In the genomic region with DNA sequence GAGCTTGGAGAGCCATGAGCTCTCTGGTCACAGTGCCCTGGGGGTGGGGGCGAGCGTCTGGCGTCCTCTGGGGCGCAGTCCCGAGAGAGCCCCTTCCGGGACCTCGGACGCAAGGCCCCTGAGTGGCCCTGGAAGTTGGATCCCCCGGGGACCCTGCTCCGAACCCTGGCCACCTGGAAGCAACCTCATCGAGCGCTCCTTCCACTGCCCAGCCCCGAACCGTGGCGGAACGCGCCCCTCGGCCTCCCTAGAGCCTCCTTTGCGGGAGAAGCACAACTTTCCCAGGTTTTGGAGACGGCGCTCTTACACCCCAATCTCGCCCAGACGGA, we compare ENCODE assay signal across 1 cellular context.
TF ChIP-seq lines count a peak whose summit lies in the region.

No MANE protein-coding gene starts in this region.

TF ChIP-seq in A549, 52 proteins besides CTCF, POLR2A, EP300 and RAD21 (continued from another document):
- TF ChIP-seq, protein P1, sequence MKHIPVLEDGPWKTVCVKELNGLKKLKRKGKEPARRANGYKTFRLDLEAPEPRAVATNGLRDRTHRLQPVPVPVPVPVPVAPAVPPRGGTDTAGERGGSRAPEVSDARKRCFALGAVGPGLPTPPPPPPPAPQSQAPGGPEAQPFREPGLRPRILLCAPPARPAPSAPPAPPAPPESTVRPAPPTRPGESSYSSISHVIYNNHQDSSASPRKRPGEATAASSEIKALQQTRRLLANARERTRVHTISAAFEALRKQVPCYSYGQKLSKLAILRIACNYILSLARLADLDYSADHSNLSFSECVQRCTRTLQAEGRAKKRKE (CRISPR knock-in tag; IDR thresholded peaks at IDR 0.05; ENCODE audit: low read depth), result no peak
- TF ChIP-seq SMC3 (IDR thresholded peaks at IDR 0.05), result no peak
- TF ChIP-seq MAFK (IDR thresholded peaks at IDR 0.05; ENCODE audit: partially characterized antibody), result no peak
